19 cellular contexts compared by ENCODE assay signal in genomic region chr1:232193451-232193783, GRCh38.
A peak's percentile ranks its signal among the peaks of the same experiment; 100 is the strongest.
DNase-seq lines count a peak whose midpoint lies in the region; ATAC-seq and TF ChIP-seq lines count a peak whose summit lies in the region.
"Had no signal": no experiment of that assay in that cellular context is flagged by ENCODE, and none has a peak within 500 bp of the region (broad histone marks: within the 10 kb centered on the region; RNA-seq: fewer than 3 reads in every experiment).

No MANE protein-coding gene starts in this region.

- H3K4me2 ChIP-seq in hepatocyte: no peak overlapping the region
- H3K4me2 ChIP-seq: BLaER1, GM23338 had no signal

- no peaks in the 10 kb centered on the region for H3K27me3 ChIP-seq in hepatocyte
- H3K27me3 ChIP-seq in upper lobe of right lung: no peaks in the 10 kb centered on the region
- H3K27me3 ChIP-seq: BLaER1 had no signal

- H3K27ac ChIP-seq in hepatocyte: peak overlapping the region; percentile 30
- H3K27ac ChIP-seq in upper lobe of right lung: no peak overlapping the region
- H3K27ac ChIP-seq: 22Rv1, BLaER1, C4-2B had no signal

- no peak for TF ChIP-seq CTCF in hepatocyte (IDR thresholded peaks at IDR 0.05; ENCODE audit: poor library complexity)
- TF ChIP-seq CTCF in retinal pigment epithelial cell (conservative IDR thresholded peaks at IDR 0.05; ENCODE audit: low read depth, low read length): no peak
- no peak for TF ChIP-seq CTCF in upper lobe of right lung (IDR thresholded peaks at IDR 0.05)

- intact Hi-C loops in upper lobe of right lung (cut with DNase I): no loop called here

- H3K9me3 ChIP-seq in hepatocyte (ENCODE audit: low read depth): no peaks in the 10 kb centered on the region
- no peaks in the 10 kb centered on the region for H3K9me3 ChIP-seq in upper lobe of right lung
- H3K9me3 ChIP-seq: BLaER1, Caco-2 had no signal

- H3K9me2 ChIP-seq in hepatocyte (replicated peaks; ENCODE audit: insufficient read depth): no peaks in the 10 kb centered on the region

- DNase-seq in NCI-H82 (lab: John Stamatoyannopoulos, UW) (peak; percentile 27), NCI-H82 treated with DMSO at 0.1 percent for 48 hours (lab: John Stamatoyannopoulos, UW; ENCODE audit: unreplicated experiment) (no peak), hepatocyte (ENCODE audit: low spot score) (no peak), retinal pigment epithelial cell (ENCODE audit: low read depth) (peak; percentile 3), NCI-H1694 treated with DMSO at 0.1 percent for 48 hours (lab: John Stamatoyannopoulos, UW) (no peak), upper lobe of right lung (no peak)
- DNase-seq: Caco-2; CD4-positive, CD25-positive, alpha-beta regulatory T cell; CD8-positive, alpha-beta T cell; DMS79 treated with DMSO at 0.1 percent for 48 hours; GF-D8; H9; HFFc6 had no signal

- ATAC-seq in upper lobe of right lung (no peak), GM18511 (IDR thresholded peaks at IDR 0.05; ENCODE audit: unreplicated experiment) (no peak)
- ATAC-seq: CD8-positive, alpha-beta T cell; GM23338; HCT116 had no signal

- H3K36me3 ChIP-seq in hepatocyte (replicated peaks; ENCODE audit: insufficient read depth, low read depth) (no peaks in the 10 kb centered on the region), upper lobe of right lung (no peaks in the 10 kb centered on the region)
- H3K36me3 ChIP-seq: BLaER1 had no signal

- no peak overlapping the region for H2AFZ ChIP-seq in hepatocyte
- H2AFZ ChIP-seq: GM23338 had no signal

- no peaks in the 10 kb centered on the region for H3K79me2 ChIP-seq in hepatocyte

- no peaks in the 10 kb centered on the region for H4K20me1 ChIP-seq in hepatocyte (ENCODE audit: insufficient read depth, poor library complexity, severe bottlenecking)
- H4K20me1 ChIP-seq: BLaER1 had no signal

- H3K4me1 ChIP-seq in hepatocyte (ENCODE audit: insufficient read depth): peaks cover 12% of the 10 kb centered on the region
- H3K4me1 ChIP-seq in upper lobe of right lung: no peaks in the 10 kb centered on the region
- H3K4me1 ChIP-seq: BLaER1 had no signal

- no peak overlapping the region for H3K4me3 ChIP-seq in hepatocyte
- H3K4me3 ChIP-seq in retinal pigment epithelial cell (ENCODE audit: low read length): no peak overlapping the region
- H3K4me3 ChIP-seq in upper lobe of right lung: no peak overlapping the region
- H3K4me3 ChIP-seq: BLaER1, GM23338 had no signal

Comparison
In these comparisons a context has a peak if more than half of its experiments do, and no peak if none do; other contexts are left out.
1. DNase-seq: peak in NCI-H82 (single experiment) and retinal pigment epithelial cell (single experiment); none in NCI-H82 treated with DMSO at 0.1 percent for 48 hours (single experiment), hepatocyte (single experiment), NCI-H1694 treated with DMSO at 0.1 percent for 48 hours (single experiment) and upper lobe of right lung (single experiment).